In the genomic region with DNA sequence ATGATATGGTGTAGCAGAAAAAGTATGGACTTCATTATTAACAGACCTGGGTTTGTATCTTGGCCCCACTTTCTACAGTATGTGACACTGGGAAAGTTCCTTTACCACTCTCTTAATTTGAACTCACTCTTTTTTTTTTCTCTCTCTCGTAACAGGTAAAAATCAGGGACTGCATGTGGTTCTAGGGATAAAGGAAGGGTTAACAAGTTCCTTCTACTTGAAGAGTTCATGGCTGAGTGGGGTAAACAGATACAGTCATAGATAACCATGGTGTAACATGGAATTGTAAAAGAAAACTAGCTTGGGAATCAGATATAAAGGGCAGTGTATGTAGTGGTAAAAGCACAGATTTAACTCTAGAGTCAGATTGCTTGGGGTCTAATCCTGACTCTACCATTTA, we compare ENCODE assay signal across 27 cellular contexts. TPM values are rescaled to one million over a fixed set of nuclear protein-coding genes. Genes with fewer than 3 reads are reported as not detected.
DNase-seq lines count a peak whose midpoint lies in the region; ATAC-seq and TF ChIP-seq lines count a peak whose summit lies in the region.
"Had no signal": no experiment of that assay in that cellular context is flagged by ENCODE, and none has a peak within 500 bp of the region (broad histone marks: within the 10 kb centered on the region; RNA-seq: fewer than 3 reads in every experiment).

No MANE protein-coding gene starts in this region.

- peaks cover 17 to 43% (median 34%) of the 10 kb centered on the region in 4 donors for H3K4me1 Mint-ChIP-seq in CD4-positive, CD25-positive, alpha-beta regulatory T cell
- H3K4me1 Mint-ChIP-seq in T-helper 17 cell (peaks cover 13% of the 10 kb centered on the region), mesothelial cell of epicardium (peaks cover 32% of the 10 kb centered on the region), chondrocyte (ENCODE audit: low read depth) (peaks cover 22% of the 10 kb centered on the region), endodermal cell (peaks cover 12% of the 10 kb centered on the region)

- H3K27me3 Mint-ChIP-seq in CD4-positive, CD25-positive, alpha-beta regulatory T cell = no peaks in the 10 kb centered on the region
- no peaks in the 10 kb centered on the region for H3K27me3 Mint-ChIP-seq in T-helper 17 cell
- H3K27me3 Mint-ChIP-seq in mesothelial cell of epicardium (ENCODE audit: low read depth) = no peaks in the 10 kb centered on the region
- H3K27me3 Mint-ChIP-seq in chondrocyte (ENCODE audit: low read depth) = no peaks in the 10 kb centered on the region
- H3K27me3 Mint-ChIP-seq in endodermal cell (ENCODE audit: insufficient read depth) = no peaks in the 10 kb centered on the region

- TF ChIP-seq CTCF in fibroblast of villous mesenchyme (IDR thresholded peaks at IDR 0.05; ENCODE audit: insufficient read depth, low read depth, low read length) = no peak
- no peak for TF ChIP-seq CTCF in mesothelial cell of epicardium (IDR thresholded peaks at IDR 0.05; ENCODE audit: unreplicated experiment)
- TF ChIP-seq CTCF in chondrocyte (IDR thresholded peaks at IDR 0.05) = no peak
- TF ChIP-seq CTCF in endodermal cell (conservative IDR thresholded peaks at IDR 0.05) = no peak

- H3K27me3 ChIP-seq in CD4-positive, CD25-positive, alpha-beta regulatory T cell (ENCODE audit: control insufficient read depth, insufficient read depth, low read length) = no peaks in the 10 kb centered on the region
- H3K27me3 ChIP-seq in endodermal cell (ENCODE audit: control insufficient read depth, insufficient read depth, low read length, poor library complexity, severe bottlenecking) = no peaks in the 10 kb centered on the region
- H3K27me3 ChIP-seq: BLaER1 treated with 17β-estradiol and CSF1 and Interleukin-3, amounts not matched to agents 10 nM and 100 nM; SJSA1 had no signal

- no peak for ATAC-seq in CD4-positive, CD25-positive, alpha-beta regulatory T cell (ENCODE audit: low read depth in 2 of 2)
- ATAC-seq in T-helper 17 cell = no peak
- ATAC-seq: CD8-positive, alpha-beta T cell; GM12878 had no signal

- no peaks in the 10 kb centered on the region for H3K9me3 ChIP-seq in CD4-positive, CD25-positive, alpha-beta regulatory T cell (ENCODE audit: control insufficient read depth in 2 of 2, low read length in 2 of 2)
- no peaks in the 10 kb centered on the region for H3K9me3 ChIP-seq in T-helper 17 cell (ENCODE audit: control insufficient read depth, low read length, poor library complexity, severe bottlenecking)
- no peaks in the 10 kb centered on the region for H3K9me3 ChIP-seq in endodermal cell (ENCODE audit: control insufficient read depth, low read length)
- H3K9me3 ChIP-seq: Caco-2, SJSA1 had no signal

- H3K4me3 ChIP-seq in CD4-positive, CD25-positive, alpha-beta regulatory T cell (ENCODE audit: low read depth, low read length) = no peak overlapping the region
- H3K4me3 ChIP-seq in fibroblast of villous mesenchyme (ENCODE audit: low read depth, low read length) (no peak overlapping the region), endodermal cell (ENCODE audit: low read length) (no peak overlapping the region)
- H3K4me3 ChIP-seq: BLaER1 treated with 17β-estradiol and CSF1 and Interleukin-3, amounts not matched to agents 10 nM and 100 nM; GM12878; SJSA1 had no signal

- H3K9me3 Mint-ChIP-seq in CD4-positive, CD25-positive, alpha-beta regulatory T cell = no peaks in the 10 kb centered on the region
- H3K9me3 Mint-ChIP-seq in mesothelial cell of epicardium (no peaks in the 10 kb centered on the region), chondrocyte (ENCODE audit: low read depth) (no peaks in the 10 kb centered on the region), endodermal cell (peaks cover 5% of the 10 kb centered on the region)
- H3K9me3 Mint-ChIP-seq: CD8-positive, alpha-beta T cell had no signal

- DNase-seq in CD4-positive, CD25-positive, alpha-beta regulatory T cell = no peak
- DNase-seq in T-helper 17 cell (no peak), fibroblast of villous mesenchyme (ENCODE audit: low read depth) (peak; percentile 37), mesothelial cell of epicardium (ENCODE audit: low spot score in 2 of 2, unreplicated experiment in 2 of 2) (no peak), chondrocyte (ENCODE audit: low spot score) (no peak), endodermal cell (no peak), NCI-H1930 (lab: John Stamatoyannopoulos, UW) (no peak)
- DNase-seq in stimulated activated CD8-positive, alpha-beta memory T cell treated with anti-CD3 and anti-CD28 coated beads, Interleukin-4, amount 100 ng/mL, for 48 hours = no peak
- DNase-seq: Caco-2; CD8-positive, alpha-beta T cell; DMS 273 treated with DMSO at 0.1 percent for 48 hours; DMS79; EL; GDM1; KBM-7; MV-4-11; NCI-H1105; NCI-H1436 treated with DMSO at 0.1 percent for 48 hours; NCI-H187 treated with DMSO at 0.1 percent for 48 hours; NCI-H2107; NCI-H446 treated with DMSO at 0.1 percent for 48 hours; NCI-H69; Right ventricle myocardium superior; RPMI8226 had no signal

- peaks cover 4% of the 10 kb centered on the region for H3K36me3 Mint-ChIP-seq in CD4-positive, CD25-positive, alpha-beta regulatory T cell
- no peaks in the 10 kb centered on the region for H3K36me3 Mint-ChIP-seq in T-helper 17 cell (ENCODE audit: low read depth)
- H3K36me3 Mint-ChIP-seq in mesothelial cell of epicardium = no peaks in the 10 kb centered on the region
- no peaks in the 10 kb centered on the region for H3K36me3 Mint-ChIP-seq in chondrocyte (ENCODE audit: low read depth)
- peaks cover 3% of the 10 kb centered on the region for H3K36me3 Mint-ChIP-seq in endodermal cell (ENCODE audit: low read depth)

- no peaks in the 10 kb centered on the region for H3K4me1 ChIP-seq in CD4-positive, CD25-positive, alpha-beta regulatory T cell (ENCODE audit: control insufficient read depth, insufficient read depth, low read length, poor library complexity, severe bottlenecking)
- H3K4me1 ChIP-seq in endodermal cell (ENCODE audit: control insufficient read depth, insufficient read depth, low read length) = no peaks in the 10 kb centered on the region

- no peak overlapping the region for H3K9ac ChIP-seq in endodermal cell (ENCODE audit: extremely low read depth, low read length, poor library complexity, severe bottlenecking)

- WGBS in endodermal cell (ENCODE audit: insufficient coverage in 1 of 2, insufficient read length in 1 of 2), 2 experiments = 93% methylated on average over 1 of the region's 1 CpG; no CpG with 5 or more reads in 1 of the 2 experiments

- peak overlapping the region in 2 of 3 donors; percentile 23 to 67 for H3K27ac Mint-ChIP-seq in CD4-positive, CD25-positive, alpha-beta regulatory T cell
- H3K27ac Mint-ChIP-seq in T-helper 17 cell (no peak overlapping the region), mesothelial cell of epicardium (peak overlapping the region; percentile 4), chondrocyte (ENCODE audit: unreplicated experiment) (no peak overlapping the region), endodermal cell (no peak overlapping the region)
- H3K27ac Mint-ChIP-seq: CD8-positive, alpha-beta T cell had no signal

- no peaks in the 10 kb centered on the region for H3K36me3 ChIP-seq in CD4-positive, CD25-positive, alpha-beta regulatory T cell (ENCODE audit: control insufficient read depth, insufficient read depth, low read length)
- H3K36me3 ChIP-seq in endodermal cell (ENCODE audit: control insufficient read depth, insufficient read depth, low read length) = no peaks in the 10 kb centered on the region
- H3K36me3 ChIP-seq: SJSA1 had no signal

- H3K4me3 Mint-ChIP-seq in CD4-positive, CD25-positive, alpha-beta regulatory T cell = no peak overlapping the region
- H3K4me3 Mint-ChIP-seq in T-helper 17 cell = peak overlapping the region; percentile 62
- H3K4me3 Mint-ChIP-seq in mesothelial cell of epicardium = no peak overlapping the region
- no peak overlapping the region for H3K4me3 Mint-ChIP-seq in chondrocyte (ENCODE audit: unreplicated experiment)
- no peak overlapping the region for H3K4me3 Mint-ChIP-seq in endodermal cell
- H3K4me3 Mint-ChIP-seq: CD8-positive, alpha-beta T cell had no signal

- no peak overlapping the region for H3K27ac ChIP-seq in CD4-positive, CD25-positive, alpha-beta regulatory T cell (ENCODE audit: insufficient read depth, low read length, poor library complexity, severe bottlenecking)
- no peak overlapping the region for H3K27ac ChIP-seq in endodermal cell (ENCODE audit: low read depth, low read length)
- H3K27ac ChIP-seq: BLaER1 treated with 17β-estradiol and CSF1 and Interleukin-3, amounts not matched to agents 10 nM and 100 nM; SJSA1 had no signal

RNA-seq across cellular contexts. Expression of gene ZYG11B, which starts 21.2 kb away (rescaled TPM):
- 21.1 TPM for total RNA-seq in CD4-positive, CD25-positive, alpha-beta regulatory T cell
- polyA plus RNA-seq in CD4-positive, CD25-positive, alpha-beta regulatory T cell = 10 to 100 TPM; 13.6 to 16.5 (median 15.0) TPM
- 10 to 100 TPM; 13.5 to 16.8 TPM for total RNA-seq in T-helper 17 cell
- 46.1 and 65.6 TPM in 2 replicates for total RNA-seq in fibroblast of villous mesenchyme
- total RNA-seq in mesothelial cell of epicardium = 31.9 to 32.5 TPM (median 32.5 TPM) in 3 replicates
- 36.3 to 42.1 TPM (median 38.3 TPM) in 3 replicates for total RNA-seq in chondrocyte
- 10 to 100 TPM; 24.8 to 30.2 TPM for total RNA-seq in endodermal cell
- 17.1 TPM for polyA plus RNA-seq in endodermal cell (2013, experiment 1 of 2)
- 18.3 TPM for polyA plus RNA-seq in endodermal cell (2013, experiment 2 of 2)

RNA-seq across cellular contexts. Expression of gene COA7, which starts 49.3 kb away (rescaled TPM):
- total RNA-seq in CD4-positive, CD25-positive, alpha-beta regulatory T cell = 5.4 TPM
- polyA plus RNA-seq in CD4-positive, CD25-positive, alpha-beta regulatory T cell = 1 to 10 TPM; 2.4 to 4.6 (median 3.2) TPM
- total RNA-seq in T-helper 17 cell = 1 to 10 TPM; 1.9 to 3.9 TPM
- total RNA-seq in fibroblast of villous mesenchyme = 11.3 and 17.3 TPM in 2 replicates
- 21.5 to 23.5 TPM (median 21.7 TPM) in 3 replicates for total RNA-seq in mesothelial cell of epicardium
- 23.7 to 24.1 TPM (median 23.8 TPM) in 3 replicates for total RNA-seq in chondrocyte
- 10 to 100 TPM; 23.5 to 29.9 TPM for total RNA-seq in endodermal cell
- 14.3 TPM for polyA plus RNA-seq in endodermal cell (2013, experiment 1 of 2)
- 12.6 TPM for polyA plus RNA-seq in endodermal cell (2013, experiment 2 of 2)

Comparison
In these comparisons a context has a peak if more than half of its experiments do, and no peak if none do; other contexts are left out.
1. H3K27ac Mint-ChIP-seq: peak in CD4-positive, CD25-positive, alpha-beta regulatory T cell (2 of 3) and mesothelial cell of epicardium (single experiment); none in T-helper 17 cell (single experiment), chondrocyte (single experiment) and endodermal cell (single experiment).